Comparison of ENCODE assay signal across 13 cellular contexts in the genomic region with DNA sequence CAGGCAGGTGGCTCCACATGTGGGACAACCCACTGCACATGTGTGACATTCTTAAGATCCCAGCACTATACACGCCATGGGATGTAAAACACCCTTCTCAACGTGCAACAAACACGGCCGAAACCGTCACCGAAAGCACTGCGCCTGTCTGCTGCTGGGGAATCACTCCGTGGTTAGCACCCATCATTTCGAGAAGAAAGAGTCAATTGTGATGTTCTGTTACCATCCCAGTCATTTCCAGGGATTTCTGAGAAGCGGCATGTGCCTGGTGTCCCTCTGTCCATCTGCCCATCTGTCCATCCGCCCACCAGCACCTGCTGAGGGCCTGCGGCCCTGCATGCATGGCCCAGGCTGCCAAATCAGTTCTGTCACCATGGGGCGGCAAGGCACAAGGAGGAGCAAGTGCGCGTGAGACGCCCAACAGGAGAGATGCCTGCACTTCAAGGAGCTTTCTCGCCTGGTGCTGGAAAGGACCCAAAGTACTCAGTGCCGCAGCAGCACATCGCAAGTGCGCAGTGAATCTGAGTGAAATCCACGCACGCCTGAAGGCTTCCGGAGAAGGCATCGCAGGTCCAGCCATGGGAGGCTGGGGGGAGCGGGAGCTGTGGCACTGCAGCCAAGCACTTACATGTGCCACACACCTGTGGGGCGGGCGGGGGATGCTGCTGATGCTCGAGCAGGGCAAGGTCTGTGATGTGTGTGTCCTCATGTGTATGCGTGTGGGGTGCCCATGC. TPM values are rescaled to one million over a fixed set of nuclear protein-coding genes. Genes with fewer than 3 reads are reported as not detected.
DNase-seq lines count a peak whose midpoint lies in the region; ATAC-seq and TF ChIP-seq lines count a peak whose summit lies in the region.
"Had no signal": no experiment of that assay in that cellular context is flagged by ENCODE, and none has a peak within 500 bp of the region (broad histone marks: within the 10 kb centered on the region; RNA-seq: fewer than 3 reads in every experiment).

No MANE protein-coding gene starts in this region.

- TF ChIP-seq CTCF in GM12865 (IDR thresholded peaks at IDR 0.05; ENCODE audit: insufficient read depth, low read depth, low read length, missing control alignments), result no peak

- peak; percentile 94 for DNase-seq in GM12865 (ENCODE audit: low read depth)
- peak; percentile 21 for DNase-seq in occipital lobe (lab: John Stamatoyannopoulos, UW)
- DNase-seq in stimulated activated CD4-positive, alpha-beta T cell treated with anti-CD3 and anti-CD28 coated beads, Interleukin-4, amount 100 ng/mL, for 24 hours, result no peak
- DNase-seq in OCI-M1 (lab: John Stamatoyannopoulos, UW), result no peak
- DNase-seq in cerebellum (ENCODE audit: low spot score), result no peak
- no peak for DNase-seq in stimulated activated CD4-positive, alpha-beta T cell treated with anti-CD3 and anti-CD28 coated beads, Interleukin-1b, Interleukin-23, amount 100 ng/mL, for 48 hours
- DNase-seq: activated gamma-delta T cell treated with Interleukin-2 at 50 U/mL for 16 hours, gastrocnemius medialis, NCI-H187, retina, WERI-Rb-1 had no signal

- H3K27ac ChIP-seq in angular gyrus (ENCODE audit: low read depth, low read length), result peak overlapping the region; percentile 72
- H3K27ac ChIP-seq: gastrocnemius medialis had no signal

- peak; percentile 33 for ATAC-seq in GM21381 (IDR thresholded peaks at IDR 0.05; ENCODE audit: unreplicated experiment)
- ATAC-seq: gastrocnemius medialis had no signal

- H3K4me3 ChIP-seq in GM12865 (ENCODE audit: low read depth, low read length), result peak overlapping the region; percentile 76
- H3K4me3 ChIP-seq: gastrocnemius medialis had no signal

RNA-seq across cellular contexts. Expression of a gene that starts 38.0 kb away (rescaled TPM):
- total RNA-seq in occipital lobe (41.3 TPM), cerebellum (16.5 TPM)

Comparison
In these comparisons a context has a peak if more than half of its experiments do, and no peak if none do; other contexts are left out.
1. DNase-seq: peak in GM12865 (single experiment) and occipital lobe (single experiment); none in stimulated activated CD4-positive, alpha-beta T cell treated with anti-CD3 and anti-CD28 coated beads, Interleukin-4, amount 100 ng/mL, for 24 hours (single experiment), OCI-M1 (single experiment), cerebellum (single experiment) and stimulated activated CD4-positive, alpha-beta T cell treated with anti-CD3 and anti-CD28 coated beads, Interleukin-1b, Interleukin-23, amount 100 ng/mL, for 48 hours (single experiment).